In the genomic region with DNA sequence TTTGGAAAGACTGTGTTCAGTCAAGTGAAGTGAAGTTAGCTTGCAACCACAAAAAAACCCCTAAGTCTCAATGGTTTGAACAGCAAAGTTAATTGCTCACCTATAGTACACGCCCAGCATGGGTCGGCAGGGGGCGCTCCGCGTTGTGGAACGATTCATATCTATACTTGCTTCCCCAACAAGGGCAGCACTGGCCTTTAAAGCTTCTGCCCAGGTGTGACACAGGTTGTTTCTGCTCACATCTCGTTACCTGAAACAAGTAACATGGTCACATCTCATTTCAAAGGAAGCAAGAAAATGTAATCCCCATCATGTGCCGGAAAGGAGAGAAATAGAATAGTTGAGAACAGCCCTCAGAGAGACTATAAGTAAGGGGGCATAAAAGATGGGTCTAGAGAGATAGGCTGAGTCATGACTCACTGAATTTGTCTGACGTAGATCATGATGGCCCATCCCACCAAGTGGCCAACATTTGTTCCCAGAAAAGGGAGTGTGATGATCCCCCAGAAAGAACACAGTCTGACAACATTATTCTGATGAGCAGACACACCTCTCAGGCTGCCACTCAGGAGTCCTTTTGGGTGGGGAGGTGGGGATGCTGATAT, we compare ENCODE assay signal across 8 cellular contexts. TPM values are rescaled to one million over a fixed set of nuclear protein-coding genes. Genes with fewer than 3 reads are reported as not detected.
DNase-seq lines count a peak whose midpoint lies in the region; ATAC-seq and TF ChIP-seq lines count a peak whose summit lies in the region.

No MANE protein-coding gene starts in this region.

- no peak overlapping the region for H2AFZ ChIP-seq in smooth muscle cell (ENCODE audit: low read depth)

- no peaks in the 10 kb centered on the region for H3F3A ChIP-seq in smooth muscle cell (ENCODE audit: low read depth)

- no peak overlapping the region for H3K9ac ChIP-seq in smooth muscle cell (ENCODE audit: low read depth)

- H3K9me3 ChIP-seq in smooth muscle cell (replicated peaks; ENCODE audit: low read depth) = no peaks in the 10 kb centered on the region

- H4K20me1 ChIP-seq in smooth muscle cell (ENCODE audit: low read depth) = no peaks in the 10 kb centered on the region

- no peak overlapping the region for H3K27ac ChIP-seq in smooth muscle cell (ENCODE audit: low read depth)

- no peak overlapping the region for H3K4me2 ChIP-seq in smooth muscle cell

- peaks cover 2% of the 10 kb centered on the region for H3K27me3 ChIP-seq in smooth muscle cell (ENCODE audit: low read depth)

- TF ChIP-seq CTCF in smooth muscle cell (IDR thresholded peaks at IDR 0.05; ENCODE audit: borderline replicate concordance, insufficient read depth, poor library complexity, severe bottlenecking) = peak; percentile 92

- no peaks in the 10 kb centered on the region for H3K4me1 ChIP-seq in smooth muscle cell (ENCODE audit: low read depth)

- peak; percentile 85 for DNase-seq in NCI-H2196 (lab: John Stamatoyannopoulos, UW; ENCODE audit: unreplicated experiment)
- DNase-seq in NCI-H2196 treated with DMSO at 0.1 percent for 48 hours (lab: John Stamatoyannopoulos, UW; ENCODE audit: unreplicated experiment) = no peak
- DNase-seq in NCI-H1417 treated with DMSO at 0.1 percent for 48 hours (lab: John Stamatoyannopoulos, UW) = peak; percentile 22
- peak; percentile 40 for DNase-seq in T-helper 22 cell (ENCODE audit: low read depth)
- DNase-seq in amniotic stem cell (lab: John Stamatoyannopoulos, UW) = peak; percentile 20
- DNase-seq in hepatic stellate cell (ENCODE audit: low spot score) = peak; percentile 50
- peak; percentile 21 for DNase-seq in smooth muscle cell (lab: John Stamatoyannopoulos, UW; ENCODE audit: unreplicated experiment)

- H3K4me3 ChIP-seq in smooth muscle cell = no peak overlapping the region

- H3K36me3 ChIP-seq in smooth muscle cell (ENCODE audit: low read depth) = no peaks in the 10 kb centered on the region

- 18% methylated on average over 9 of the region's 9 CpGs for WGBS in smooth muscle cell (ENCODE audit: low lambda C conversion rate)

- H3K79me2 ChIP-seq in smooth muscle cell (ENCODE audit: low read depth) = no peaks in the 10 kb centered on the region

- no peak for ATAC-seq in GM19035 (IDR thresholded peaks at IDR 0.05; ENCODE audit: unreplicated experiment)

RNA-seq across cellular contexts. Expression of a gene that starts 29.0 kb away (rescaled TPM):
- not detected in 2 replicates for total RNA-seq in smooth muscle cell
- not detected in 2 replicates for polyA plus RNA-seq in smooth muscle cell

RNA-seq across cellular contexts. Expression of a gene that starts 47.7 kb away (rescaled TPM):
- not detected in 2 replicates for total RNA-seq in smooth muscle cell
- not detected in 2 replicates for polyA plus RNA-seq in smooth muscle cell
